35 cellular contexts compared by ENCODE assay signal in genomic region chr12:77938301-77938700, GRCh38.
"Had no signal": no experiment of that assay in that cellular context is flagged by ENCODE, and none has a peak within 500 bp of the region (broad histone marks: within the 10 kb centered on the region; RNA-seq: fewer than 3 reads in every experiment).

No MANE protein-coding gene starts in this region.

- H3K9me3 ChIP-seq: colonic mucosa, esophagus squamous epithelium, gastroesophageal sphincter, psoas muscle, sigmoid colon, stomach, thyroid gland, upper lobe of left lung, vagina had no signal

- H3K4me3 Mint-ChIP-seq: activated naive CD4-positive, alpha-beta T cell treated with anti-CD3 and anti-CD28 coated beads, Interleukin-2, amount 10 ng/mL, durations not matched to agents 7 days and 5 days; activated naive CD8-positive, alpha-beta T cell treated with anti-CD3 and anti-CD28 coated beads, Interleukin-2, amount 10 ng/mL, durations not matched to agents 7 days and 5 days; mesothelial cell of epicardium; naive B cell; stimulated activated memory B cell treated with anti-CD40 and anti-IgM and Interleukin-4, amounts not matched to agents 10 μg/mL and 1 μg/mL and 100 μg/mL, for 72 hours; T-helper 2 cell treated with Interferon-gamma antibody and Interleukin-4, amounts not matched to agents 5 μg/mL and 100 μg/mL, for 36 hours had no signal

- H3K27ac ChIP-seq: colonic mucosa, epithelial cell of prostate, esophagus squamous epithelium, gastroesophageal sphincter, hepatocyte, parathyroid adenoma, psoas muscle, sigmoid colon, stomach, thyroid gland, upper lobe of left lung, vagina, WERI-Rb-1 had no signal

- H2AFZ ChIP-seq: hepatocyte had no signal

- H3K4me3 ChIP-seq: colonic mucosa, esophagus squamous epithelium, gastroesophageal sphincter, hepatocyte, psoas muscle, sigmoid colon, smooth muscle cell, stomach, thyroid gland, upper lobe of left lung, vagina had no signal

- H3K36me3 Mint-ChIP-seq: activated naive CD4-positive, alpha-beta T cell treated with anti-CD3 and anti-CD28 coated beads, Interleukin-2, amount 10 ng/mL, durations not matched to agents 7 days and 5 days; activated naive CD8-positive, alpha-beta T cell treated with anti-CD3 and anti-CD28 coated beads, Interleukin-2, amount 10 ng/mL, durations not matched to agents 7 days and 5 days; naive B cell; stimulated activated memory B cell treated with anti-CD40 and anti-IgM and Interleukin-4, amounts not matched to agents 10 μg/mL and 1 μg/mL and 100 μg/mL, for 72 hours had no signal

- H3K4me2 ChIP-seq: hepatocyte had no signal

- H3K27me3 ChIP-seq: colonic mucosa, esophagus squamous epithelium, gastroesophageal sphincter, hepatocyte, sigmoid colon, stomach, thyroid gland, upper lobe of left lung, vagina had no signal

- H3K79me2 ChIP-seq: hepatocyte, parathyroid adenoma had no signal

- H3K36me3 ChIP-seq: colonic mucosa, esophagus squamous epithelium, gastroesophageal sphincter, sigmoid colon, stomach, thyroid gland, upper lobe of left lung, vagina, WERI-Rb-1 had no signal

- H3K9ac ChIP-seq: parathyroid adenoma had no signal

- H3K9me3 Mint-ChIP-seq: activated naive CD8-positive, alpha-beta T cell treated with anti-CD3 and anti-CD28 coated beads, Interleukin-2, amount 10 ng/mL, durations not matched to agents 7 days and 5 days; stimulated activated memory B cell treated with anti-CD40 and anti-IgM and Interleukin-4, amounts not matched to agents 10 μg/mL and 1 μg/mL and 100 μg/mL, for 72 hours; T-helper 2 cell treated with Interferon-gamma antibody and Interleukin-4, amounts not matched to agents 5 μg/mL and 100 μg/mL, for 36 hours had no signal

- H3K4me1 Mint-ChIP-seq: activated naive CD4-positive, alpha-beta T cell treated with anti-CD3 and anti-CD28 coated beads, Interleukin-2, amount 10 ng/mL, durations not matched to agents 7 days and 5 days; activated naive CD8-positive, alpha-beta T cell treated with anti-CD3 and anti-CD28 coated beads, Interleukin-2, amount 10 ng/mL, durations not matched to agents 7 days and 5 days; naive B cell had no signal

- DNase-seq: activated CD4-positive, alpha-beta T cell treated with anti-CD3 and anti-CD28 coated beads for 48 hours; activated CD4-positive, alpha-beta T cell treated with anti-CD3 and anti-CD28 coated beads, Interleukin-2, amount 50 U/mL, for 48 hours; activated CD8-positive, alpha-beta memory T cell treated with anti-CD3 and anti-CD28 coated beads, Interleukin-2, amount 50 U/mL, for 4 hours; activated gamma-delta T cell; activated naive CD4-positive, alpha-beta T cell treated with anti-CD3 and anti-CD28 coated beads, Interleukin-2, amount 10 ng/mL, durations not matched to agents 7 days and 5 days; activated naive CD8-positive, alpha-beta T cell treated with anti-CD3 and anti-CD28 coated beads, Interleukin-2, amount 10 ng/mL, durations not matched to agents 7 days and 5 days; activated T-cell treated with anti-CD3 and anti-CD28 coated beads, Interleukin-2, amount 50 U/mL, for 1 hour; amygdala; cerebellar nuclear complex; colonic mucosa; effector CD8-positive, alpha-beta T cell; esophagus squamous epithelium; kidney; naive B cell; psoas muscle; sigmoid colon; stimulated activated CD4-positive, alpha-beta T cell treated with anti-CD3 and anti-CD28 coated beads, Interleukin-1b, Interleukin-23, amount 100 ng/mL, for 48 hours; stimulated activated CD4-positive, alpha-beta T cell treated with anti-CD3 and anti-CD28 coated beads, Interleukin-4, amount 100 ng/mL, for 4 hours; stimulated activated CD8-positive, alpha-beta memory T cell treated with anti-CD3 and anti-CD28 coated beads, Interleukin-4, amount 100 ng/mL, for 48 hours; stomach; T-helper 1 cell; thyroid gland; upper lobe of left lung; WERI-Rb-1 had no signal

- H3K4me1 ChIP-seq: colonic mucosa, esophagus squamous epithelium, psoas muscle, stomach, thyroid gland had no signal

- H3K27me3 Mint-ChIP-seq: activated naive CD4-positive, alpha-beta T cell treated with anti-CD3 and anti-CD28 coated beads, Interleukin-2, amount 10 ng/mL, durations not matched to agents 7 days and 5 days; activated naive CD8-positive, alpha-beta T cell treated with anti-CD3 and anti-CD28 coated beads, Interleukin-2, amount 10 ng/mL, durations not matched to agents 7 days and 5 days; stimulated activated memory B cell treated with anti-CD40 and anti-IgM and Interleukin-4, amounts not matched to agents 10 μg/mL and 1 μg/mL and 100 μg/mL, for 72 hours had no signal

- FAIRE-seq: endometrium, kidney, TTC549 had no signal

- H3K27ac Mint-ChIP-seq: activated naive CD4-positive, alpha-beta T cell treated with anti-CD3 and anti-CD28 coated beads, Interleukin-2, amount 10 ng/mL, durations not matched to agents 7 days and 5 days; activated naive CD8-positive, alpha-beta T cell treated with anti-CD3 and anti-CD28 coated beads, Interleukin-2, amount 10 ng/mL, durations not matched to agents 7 days and 5 days; mesothelial cell of epicardium; naive B cell; stimulated activated memory B cell treated with anti-CD40 and anti-IgM and Interleukin-4, amounts not matched to agents 10 μg/mL and 1 μg/mL and 100 μg/mL, for 72 hours; T-helper 2 cell treated with Interferon-gamma antibody and Interleukin-4, amounts not matched to agents 5 μg/mL and 100 μg/mL, for 36 hours had no signal
